ENCODE assay signal across 8 cellular contexts in genomic region chr3:159884661-159885402, GRCh38. TPM values are rescaled to one million over a fixed set of nuclear protein-coding genes. Genes with fewer than 3 reads are reported as not detected.
A peak's percentile ranks its signal among the peaks of the same experiment; 100 is the strongest.
DNase-seq lines count a peak whose midpoint lies in the region; ATAC-seq and TF ChIP-seq lines count a peak whose summit lies in the region.

No MANE protein-coding gene starts in this region.

- H3K4me1 ChIP-seq in HCT116 (ENCODE audit: control insufficient read depth in 1 of 2, insufficient read depth in 2 of 2, low read length in 2 of 2) = peaks cover 0 to 9% of the 10 kb centered on the region in 2 experiments; a peak in 2 of 4 replicates

- RAD21 ChIA-PET in HCT116 (lab: Charles Lee; ENCODE audit: low non-redundant PET in 1 of 2, low total read pairs in 2 of 2, uncharacterized antibody in 2 of 2, unreplicated experiment in 2 of 2) = interaction anchor here (0.8 to 1.7 kb wide), 9 partner anchors 56 to 121 kb away, joined by 3 to 7 read pairs (median 4); no protein-coding TSS in a partner anchor

- H3K27ac Mint-ChIP-seq in chondrocyte (ENCODE audit: unreplicated experiment) (no peak overlapping the region), mesothelial cell of epicardium (no peak overlapping the region), T-cell (no peak overlapping the region)

- H3K27ac ChIP-seq in HCT116 (ENCODE audit: low read depth, low read length) = no peak overlapping the region

- H2AFZ ChIP-seq in HCT116 (ENCODE audit: low read depth, low read length, poor library complexity, severe bottlenecking) = no peak overlapping the region

- H3K27me3 ChIP-seq in HCT116 (ENCODE audit: insufficient read depth, low read length) = no peaks in the 10 kb centered on the region

- no peak overlapping the region for H3K9ac ChIP-seq in HCT116 (ENCODE audit: low read length)

- no peak overlapping the region for H3K4me3 Mint-ChIP-seq in chondrocyte (ENCODE audit: unreplicated experiment)
- H3K4me3 Mint-ChIP-seq in mesothelial cell of epicardium = no peak overlapping the region
- no peak overlapping the region for H3K4me3 Mint-ChIP-seq in T-cell

- DNase-seq in NCI-H1092 treated with DMSO at 0.1 percent for 48 hours (lab: John Stamatoyannopoulos, UW) = peak; percentile 11
- no peak for DNase-seq in NCI-H1092 (lab: John Stamatoyannopoulos, UW)
- no peak for DNase-seq in HCT116 (ENCODE audit: low read depth, low spot score)
- peak; percentile 72 for DNase-seq in NCI-H82 (lab: John Stamatoyannopoulos, UW)
- no peak for DNase-seq in chondrocyte (ENCODE audit: low spot score)
- DNase-seq in mesothelial cell of epicardium (ENCODE audit: low spot score in 2 of 2, unreplicated experiment in 2 of 2) = no peak
- DNase-seq in T-cell = no peak

- POLR2A ChIA-PET in HCT116 (lab: Charles Lee) (interaction anchor here (0.9 to 1.1 kb wide), 3 partner anchors 12 to 119 kb away, joined by 3 to 4 read pairs (median 4); no protein-coding TSS in a partner anchor), T-cell (lab: Charles Lee) (no interaction called here)

- CTCF ChIA-PET in HCT116 (lab: Charles Lee) = interaction anchor here (0.8 to 6.3 kb wide), 20 partner anchors 12 to 563 kb away, joined by 3 to 154 read pairs (median 4); partner anchors contain the start of gene IL12A
- CTCF ChIA-PET in T-cell (lab: Charles Lee) = interaction anchor here (0.6 to 2.6 kb wide), 11 partner anchors 10 to 529 kb away, joined by 3 to 13 read pairs (median 4); no protein-coding TSS in a partner anchor

- H3K9me3 Mint-ChIP-seq in chondrocyte (ENCODE audit: low read depth) (no peaks in the 10 kb centered on the region), mesothelial cell of epicardium (no peaks in the 10 kb centered on the region), T-cell (no peaks in the 10 kb centered on the region)

- H3K36me3 Mint-ChIP-seq in chondrocyte (ENCODE audit: low read depth) (peaks cover 6% of the 10 kb centered on the region), mesothelial cell of epicardium (peaks cover 18% of the 10 kb centered on the region), T-cell (no peaks in the 10 kb centered on the region)

- H4K20me1 ChIP-seq in HCT116 (ENCODE audit: insufficient read depth) = no peaks in the 10 kb centered on the region

- ATAC-seq in HCT116 = peak; percentile 86
- ATAC-seq in HG02623 (IDR thresholded peaks at IDR 0.05; ENCODE audit: unreplicated experiment) = no peak
- ATAC-seq in T-cell (replicated peaks in 1 of 4) = no peak

- H3K9me2 ChIP-seq in HCT116 (ENCODE audit: insufficient read depth) = no peaks in the 10 kb centered on the region

- BruUV-seq in HCT116 (replicated peaks; lab: Mats Ljungman, UMichigan) = no TSS peak

- no peaks in the 10 kb centered on the region for H3K9me3 ChIP-seq in HCT116 (ENCODE audit: control insufficient read depth in 1 of 2, insufficient read depth in 1 of 2, low read depth in 1 of 2, low read length in 2 of 2)

- TF ChIP-seq CTCF in HCT116 (IDR thresholded peaks at IDR 0.05 in 2 of 3, conservative IDR thresholded peaks at IDR 0.05 in 1 of 3; ENCODE audit: borderline replicate concordance in 1 of 3, insufficient read depth in 1 of 3, low read depth in 2 of 3, low read length in 2 of 3) = peak; percentile 46 to 62 (median 59); a peak in 5 of 6 replicates
- peak; percentile 91 for TF ChIP-seq CTCF in chondrocyte (IDR thresholded peaks at IDR 0.05)
- peak; percentile 38 for TF ChIP-seq CTCF in mesothelial cell of epicardium (IDR thresholded peaks at IDR 0.05; ENCODE audit: unreplicated experiment)

- peaks cover 46% of the 10 kb centered on the region for H3K4me1 Mint-ChIP-seq in chondrocyte (ENCODE audit: low read depth)
- peaks cover 26% of the 10 kb centered on the region for H3K4me1 Mint-ChIP-seq in mesothelial cell of epicardium
- H3K4me1 Mint-ChIP-seq in T-cell = no peaks in the 10 kb centered on the region

- H3K27me3 Mint-ChIP-seq in chondrocyte (ENCODE audit: low read depth) (no peaks in the 10 kb centered on the region), mesothelial cell of epicardium (ENCODE audit: low read depth) (no peaks in the 10 kb centered on the region), T-cell (peaks cover 0 to 14% of the 10 kb centered on the region in 2 donors)

- H3K4me2 ChIP-seq in HCT116 (ENCODE audit: low read length) = no peak overlapping the region

- intact Hi-C loops in HCT116 (cut with micrococcal nuclease) = loop anchor here (1.0 to 10.0 kb wide), 4 partner anchors 102 to 530 kb away; partner anchors contain the start of gene IL12A

- H3K4me3 ChIP-seq in HCT116 (replicated peaks in 1 of 2; ENCODE audit: low read depth in 1 of 2, low read length in 2 of 2) = no peak overlapping the region

- no peak for TF ChIP-seq POLR2A in HCT116 (IDR thresholded peaks at IDR 0.05; ENCODE audit: borderline replicate concordance, extremely low read depth, insufficient read depth, insufficient read length)

- H3K36me3 ChIP-seq in HCT116 (ENCODE audit: control insufficient read depth in 1 of 2, insufficient read depth in 2 of 2, low read length in 2 of 2) = no peaks in the 10 kb centered on the region

- no peaks in the 10 kb centered on the region for H3K79me2 ChIP-seq in HCT116 (ENCODE audit: insufficient read depth, low read length)

- peak; percentile 73 for TF ChIP-seq RAD21 in HCT116 (IDR thresholded peaks at IDR 0.05; ENCODE audit: low read depth)

TF ChIP-seq in HCT116, 20 proteins besides CTCF, POLR2A, EP300 and RAD21:
- TF ChIP-seq YY1 (IDR thresholded peaks at IDR 0.05; ENCODE audit: extremely low read depth, insufficient replicate concordance, low read depth, low read length) = no peak
- TF ChIP-seq, protein P1, sequence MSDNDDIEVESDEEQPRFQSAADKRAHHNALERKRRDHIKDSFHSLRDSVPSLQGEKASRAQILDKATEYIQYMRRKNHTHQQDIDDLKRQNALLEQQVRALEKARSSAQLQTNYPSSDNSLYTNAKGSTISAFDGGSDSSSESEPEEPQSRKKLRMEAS (IDR thresholded peaks at IDR 0.05) = peak; percentile 47; the same call in 1 of the 2 replicates

RNA-seq across cellular contexts. Expression of gene SCHIP1, which starts 45.2 kb away (rescaled TPM):
- total RNA-seq in HCT116 (2021; ENCODE audit: unreplicated experiment) = 0.34 TPM
- 0.52 and 1.2 TPM in 2 replicates for polyA plus RNA-seq in HCT116 (2012)
- total RNA-seq in chondrocyte = 7.1 to 10.6 TPM (median 7.5 TPM) in 3 replicates
- 9.2 to 10.6 TPM (median 9.8 TPM) in 3 replicates for total RNA-seq in mesothelial cell of epicardium
- total RNA-seq in T-cell = under 1 TPM in 1 of 5 donors, not detected in 4; 0.29 TPM

Comparison
In these comparisons a context has a peak if more than half of its experiments do, and no peak if none do; other contexts are left out.
1. DNase-seq: peak in NCI-H1092 treated with DMSO at 0.1 percent for 48 hours (single experiment) and NCI-H82 (single experiment); none in NCI-H1092 (single experiment), HCT116 (single experiment), chondrocyte (single experiment), mesothelial cell of epicardium (0 of 2) and T-cell (0 of 34).
2. CTCF ChIP-seq: peak in every context shown above with its lines; median percentile 91 in chondrocyte; 59 in HCT116; 38 in mesothelial cell of epicardium.